ENCODE assay signal across 1 cellular context in genomic region chr14:33950320-33951182, GRCh38.
A peak's percentile ranks its signal among the peaks of the same experiment; 100 is the strongest.
TF ChIP-seq lines count a peak whose summit lies in the region.

Gene EGLN3 (minus strand): TSS chr14:33951074. CDS start chr14:33950752, 322 bp downstream.

TF ChIP-seq in H1, 55 proteins besides CTCF, POLR2A, EP300 and RAD21 (continued from another document):
- peak; percentile 91 for TF ChIP-seq E2F6 (IDR thresholded peaks at IDR 0.05)
- peak; percentile 67 for TF ChIP-seq PHF8 (conservative IDR thresholded peaks at IDR 0.05; ENCODE audit: low read depth, low read length)
- no peak for TF ChIP-seq HDAC6 (IDR thresholded peaks at IDR 0.05; ENCODE audit: low read depth, low read length)
- TF ChIP-seq ASH2L (IDR thresholded peaks at IDR 0.05; ENCODE audit: low read length) = peak; percentile 66
- no peak for TF ChIP-seq SUZ12 (IDR thresholded peaks at IDR 0.05; ENCODE audit: low read length)
- 0 out of 2 replicates have a peak, but pooled peaks have one; percentile 53 for TF ChIP-seq CREB1 (IDR thresholded peaks at IDR 0.05)
- peak; percentile 88 for TF ChIP-seq KDM4A (IDR thresholded peaks at IDR 0.05; ENCODE audit: low read depth, low read length, severe bottlenecking)
- no peak for TF ChIP-seq NANOG (IDR thresholded peaks at IDR 0.05; ENCODE audit: insufficient read depth, low read depth, low read length, poor library complexity, severe bottlenecking)
- peak; percentile 95 for TF ChIP-seq TBP (IDR thresholded peaks at IDR 0.05; ENCODE audit: low read depth, low read length)
- peak; percentile 65 for TF ChIP-seq GTF2F1 (IDR thresholded peaks at IDR 0.05; ENCODE audit: borderline replicate concordance, low read depth, low read length)
- TF ChIP-seq SIN3A (conservative IDR thresholded peaks at IDR 0.05 in 1 of 2, IDR thresholded peaks at IDR 0.05 in 1 of 2; ENCODE audit: low read depth in 1 of 2, low read length in 2 of 2) = peak in 1 of 2 experiments; percentile 70; a peak in 1 of 4 replicates
- TF ChIP-seq ATF3 (IDR thresholded peaks at IDR 0.05; ENCODE audit: insufficient read depth, low read depth, low read length) = peak; percentile 30; the same call in 1 of the 2 replicates
- TF ChIP-seq, protein P1, sequence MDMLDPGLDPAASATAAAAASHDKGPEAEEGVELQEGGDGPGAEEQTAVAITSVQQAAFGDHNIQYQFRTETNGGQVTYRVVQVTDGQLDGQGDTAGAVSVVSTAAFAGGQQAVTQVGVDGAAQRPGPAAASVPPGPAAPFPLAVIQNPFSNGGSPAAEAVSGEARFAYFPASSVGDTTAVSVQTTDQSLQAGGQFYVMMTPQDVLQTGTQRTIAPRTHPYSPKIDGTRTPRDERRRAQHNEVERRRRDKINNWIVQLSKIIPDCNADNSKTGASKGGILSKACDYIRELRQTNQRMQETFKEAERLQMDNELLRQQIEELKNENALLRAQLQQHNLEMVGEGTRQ (IDR thresholded peaks at IDR 0.05; ENCODE audit: low read length) = peak; percentile 52
- no peak for TF ChIP-seq ZNF274 (IDR thresholded peaks at IDR 0.05; ENCODE audit: borderline replicate concordance, extremely low read depth, low read length)
- peak; percentile 30; the same call in 1 of the 2 replicates for TF ChIP-seq RBBP5 (IDR thresholded peaks at IDR 0.05; ENCODE audit: borderline replicate concordance, low read depth, low read length)
- no peak for TF ChIP-seq YY1 (IDR thresholded peaks at IDR 0.05; ENCODE audit: low read depth, low read length)
- TF ChIP-seq TAF1 (IDR thresholded peaks at IDR 0.05; ENCODE audit: low read depth, low read length) = peak; percentile 96
- TF ChIP-seq MAFK (IDR thresholded peaks at IDR 0.05; ENCODE audit: low read depth, low read length) = no peak
- peak in 1 of 2 experiments; percentile 65; a peak in 1 of 4 replicates for TF ChIP-seq HDAC2 (IDR thresholded peaks at IDR 0.05; ENCODE audit: borderline replicate concordance in 1 of 2, low read depth in 2 of 2, low read length in 2 of 2)
- peak; percentile 92 for TF ChIP-seq POLR2AphosphoS5 (IDR thresholded peaks at IDR 0.05; ENCODE audit: low read depth, low read length)
- TF ChIP-seq SP4 (IDR thresholded peaks at IDR 0.05; ENCODE audit: low read length) = 0 out of 2 replicates have a peak, but pooled peaks have one; percentile 39
- TF ChIP-seq SIRT6 (IDR thresholded peaks at IDR 0.05; ENCODE audit: low read length) = no peak
- TF ChIP-seq TAF7 (optimal IDR thresholded peaks at IDR 0.05; ENCODE audit: borderline replicate concordance, low read depth, low read length) = peak; percentile 89
- TF ChIP-seq, protein P2, sequence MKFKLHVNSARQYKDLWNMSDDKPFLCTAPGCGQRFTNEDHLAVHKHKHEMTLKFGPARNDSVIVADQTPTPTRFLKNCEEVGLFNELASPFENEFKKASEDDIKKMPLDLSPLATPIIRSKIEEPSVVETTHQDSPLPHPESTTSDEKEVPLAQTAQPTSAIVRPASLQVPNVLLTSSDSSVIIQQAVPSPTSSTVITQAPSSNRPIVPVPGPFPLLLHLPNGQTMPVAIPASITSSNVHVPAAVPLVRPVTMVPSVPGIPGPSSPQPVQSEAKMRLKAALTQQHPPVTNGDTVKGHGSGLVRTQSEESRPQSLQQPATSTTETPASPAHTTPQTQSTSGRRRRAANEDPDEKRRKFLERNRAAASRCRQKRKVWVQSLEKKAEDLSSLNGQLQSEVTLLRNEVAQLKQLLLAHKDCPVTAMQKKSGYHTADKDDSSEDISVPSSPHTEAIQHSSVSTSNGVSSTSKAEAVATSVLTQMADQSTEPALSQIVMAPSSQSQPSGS (IDR thresholded peaks at IDR 0.05; ENCODE audit: low read length) = no peak
- peak; percentile 28; the same call in 1 of the 2 replicates for TF ChIP-seq SP1 (IDR thresholded peaks at IDR 0.05; ENCODE audit: low read depth, low read length)
